16 cellular contexts compared by ENCODE assay signal in genomic region chr10:35458500-35459448, GRCh38.
DNase-seq lines count a peak whose midpoint lies in the region; ATAC-seq and TF ChIP-seq lines count a peak whose summit lies in the region.
"Had no signal": no experiment of that assay in that cellular context is flagged by ENCODE, and none has a peak within 500 bp of the region (broad histone marks: within the 10 kb centered on the region; RNA-seq: fewer than 3 reads in every experiment).

No MANE protein-coding gene starts in this region.

- no peak overlapping the region for H3K9ac ChIP-seq in SK-N-SH

- TF ChIP-seq POLR2A in sigmoid colon (IDR thresholded peaks at IDR 0.05) = no peak

- POLR2A ChIA-PET in SK-N-SH (lab: Yijun Ruan, JAX) = no interaction called here

- H3K9me3 Mint-ChIP-seq in T-helper 2 cell treated with Interferon-gamma antibody and Interleukin-4, amounts not matched to agents 5 μg/mL and 100 μg/mL, for 36 hours = no peaks in the 10 kb centered on the region
- H3K9me3 Mint-ChIP-seq in dendritic cell treated with granulocyte-macrophage colony-stimulating factor and Interleukin-4, amounts not matched to agents 40 ng/mL and 50 ng/mL, for 4 days = no peaks in the 10 kb centered on the region

- no peak for TF ChIP-seq RAD21 in SK-N-SH (IDR thresholded peaks at IDR 0.05; ENCODE audit: low read length)

- H3K27ac Mint-ChIP-seq in T-helper 2 cell treated with Interferon-gamma antibody and Interleukin-4, amounts not matched to agents 5 μg/mL and 100 μg/mL, for 36 hours = peak overlapping the region; percentile 5
- H3K27ac Mint-ChIP-seq in dendritic cell treated with granulocyte-macrophage colony-stimulating factor and Interleukin-4, amounts not matched to agents 40 ng/mL and 50 ng/mL, for 4 days = peak overlapping the region; percentile 51

- peaks cover 84% of the 10 kb centered on the region for H3K79me2 ChIP-seq in SK-N-SH (ENCODE audit: insufficient read depth)

- H3K4me2 ChIP-seq in SK-N-SH = no peak overlapping the region
- H3K4me2 ChIP-seq: A549, PC-9 had no signal

- H3K4me1 Mint-ChIP-seq in T-helper 2 cell treated with Interferon-gamma antibody and Interleukin-4, amounts not matched to agents 5 μg/mL and 100 μg/mL, for 36 hours (ENCODE audit: low read depth) = peaks cover 38% of the 10 kb centered on the region
- peaks cover 43% of the 10 kb centered on the region for H3K4me1 Mint-ChIP-seq in dendritic cell treated with granulocyte-macrophage colony-stimulating factor and Interleukin-4, amounts not matched to agents 40 ng/mL and 50 ng/mL, for 4 days (ENCODE audit: low read depth)

- no peak overlapping the region for H2AFZ ChIP-seq in SK-N-SH (ENCODE audit: low read depth)
- H2AFZ ChIP-seq: PC-9 had no signal

- no peaks in the 10 kb centered on the region for H3K9me3 ChIP-seq in psoas muscle
- H3K9me3 ChIP-seq in sigmoid colon = no peaks in the 10 kb centered on the region
- H3K9me3 ChIP-seq in SK-N-SH = no peaks in the 10 kb centered on the region
- H3K9me3 ChIP-seq: A549, neutrophil, spleen had no signal

- H3K4me3 ChIP-seq in psoas muscle (no peak overlapping the region), sigmoid colon (no peak overlapping the region), SK-N-SH (ENCODE audit: low read depth in 2 of 2, low read length in 1 of 2) (no peak overlapping the region)
- H3K4me3 ChIP-seq: A549, PC-9, spleen had no signal

- DNase-seq in T-helper 2 cell treated with Interferon-gamma antibody and Interleukin-4, amounts not matched to agents 5 μg/mL and 100 μg/mL, for 36 hours (ENCODE audit: low spot score) = no peak
- DNase-seq in T-helper 2 cell (no peak), NCI-H2227 (lab: John Stamatoyannopoulos, UW; ENCODE audit: unreplicated experiment) (peak; percentile 4), psoas muscle (no peak), sigmoid colon (no peak), SK-N-SH (no peak), epidermal melanocyte (ENCODE audit: insufficient read length, low spot score) (no peak)
- DNase-seq: DMS153; effector CD8-positive, alpha-beta T cell; kidney glomerular epithelial cell; NCI-H2029 treated with DMSO at 0.1 percent for 48 hours; PC-9; spleen had no signal

- H3K27me3 ChIP-seq in psoas muscle (ENCODE audit: insufficient read depth in 3 of 3, low read length in 2 of 3) = no peaks in the 10 kb centered on the region
- no peaks in the 10 kb centered on the region for H3K27me3 ChIP-seq in sigmoid colon
- H3K27me3 ChIP-seq in SK-N-SH (ENCODE audit: insufficient read depth) = no peaks in the 10 kb centered on the region
- H3K27me3 ChIP-seq: neutrophil, spleen had no signal

- H3F3A ChIP-seq in SK-N-SH (replicated peaks; ENCODE audit: insufficient read depth) = no peaks in the 10 kb centered on the region

- ATAC-seq in psoas muscle = peak; percentile 52 to 68 (median 64)
- ATAC-seq: A549 had no signal

- peaks cover 91% of the 10 kb centered on the region for H4K20me1 ChIP-seq in SK-N-SH (ENCODE audit: insufficient read depth)

- intact Hi-C loops in dendritic cell treated with granulocyte-macrophage colony-stimulating factor and Interleukin-4, amounts not matched to agents 40 ng/mL and 50 ng/mL, for 4 days (cut with micrococcal nuclease) = loop anchor here (10.0 kb wide), 1 partner anchor 84 kb away; no protein-coding TSS in a partner anchor
- intact Hi-C loops in psoas muscle (cut with DNase I) = no loop called here
- intact Hi-C loops in sigmoid colon (cut with DNase I) = loop anchor here (10.0 kb wide), 1 partner anchor 124 kb away; the partner anchor contains the start of gene CCNY

- TF ChIP-seq CTCF in psoas muscle (IDR thresholded peaks at IDR 0.05) = no peak
- no peak for TF ChIP-seq CTCF in sigmoid colon (IDR thresholded peaks at IDR 0.05)
- no peak for TF ChIP-seq CTCF in SK-N-SH (IDR thresholded peaks at IDR 0.05)

- CTCF ChIA-PET in SK-N-SH (lab: Yijun Ruan, JAX) = interaction anchor here (1.2 kb wide), 1 partner anchor 105 kb away, joined by 5 read pairs; no protein-coding TSS in a partner anchor

- peaks cover 6% of the 10 kb centered on the region for H3K36me3 Mint-ChIP-seq in T-helper 2 cell treated with Interferon-gamma antibody and Interleukin-4, amounts not matched to agents 5 μg/mL and 100 μg/mL, for 36 hours (ENCODE audit: low read depth)
- peaks cover 24% of the 10 kb centered on the region for H3K36me3 Mint-ChIP-seq in dendritic cell treated with granulocyte-macrophage colony-stimulating factor and Interleukin-4, amounts not matched to agents 40 ng/mL and 50 ng/mL, for 4 days (ENCODE audit: low read depth)

- peak overlapping the region; percentile 38 for H3K4me3 Mint-ChIP-seq in T-helper 2 cell treated with Interferon-gamma antibody and Interleukin-4, amounts not matched to agents 5 μg/mL and 100 μg/mL, for 36 hours
- no peak overlapping the region for H3K4me3 Mint-ChIP-seq in dendritic cell treated with granulocyte-macrophage colony-stimulating factor and Interleukin-4, amounts not matched to agents 40 ng/mL and 50 ng/mL, for 4 days

- TF ChIP-seq EP300 in sigmoid colon (IDR thresholded peaks at IDR 0.05) = no peak
- no peak for TF ChIP-seq EP300 in SK-N-SH (IDR thresholded peaks at IDR 0.05; ENCODE audit: borderline replicate concordance in 1 of 2, low read depth in 1 of 2, low read length in 1 of 2)

- H3K27ac ChIP-seq in psoas muscle (peak overlapping the region; percentile 10), sigmoid colon (no peak overlapping the region), SK-N-SH (ENCODE audit: low read depth in 2 of 2, low read length in 1 of 2) (no peak overlapping the region)
- H3K27ac ChIP-seq: A549, neutrophil, PC-9, spleen had no signal

- H3K4me1 ChIP-seq in psoas muscle (peaks cover 77% of the 10 kb centered on the region), sigmoid colon (peaks cover 0 to 84% (median 74%) of the 10 kb centered on the region in 4 donors), SK-N-SH (ENCODE audit: control insufficient read depth in 1 of 2, insufficient read depth in 2 of 2, low read depth in 1 of 2, low read length in 1 of 2) (peaks cover 29 to 36% of the 10 kb centered on the region in 2 experiments)

- H3K9me2 ChIP-seq in SK-N-SH = no peaks in the 10 kb centered on the region

- H3K27me3 Mint-ChIP-seq in T-helper 2 cell treated with Interferon-gamma antibody and Interleukin-4, amounts not matched to agents 5 μg/mL and 100 μg/mL, for 36 hours (ENCODE audit: low read depth) = no peaks in the 10 kb centered on the region
- no peaks in the 10 kb centered on the region for H3K27me3 Mint-ChIP-seq in dendritic cell treated with granulocyte-macrophage colony-stimulating factor and Interleukin-4, amounts not matched to agents 40 ng/mL and 50 ng/mL, for 4 days

- WGBS in psoas muscle, 3 donors = 37 to 54% (median 42%) methylated on average over 12 of the region's 12 CpGs
- WGBS in sigmoid colon, 2 donors = 88 to 90% methylated on average over 12 of the region's 12 CpGs
- 96% methylated on average over 12 of the region's 12 CpGs for WGBS in SK-N-SH (ENCODE audit: low lambda C conversion rate)

- no peaks in the 10 kb centered on the region for H3K36me3 ChIP-seq in psoas muscle (ENCODE audit: insufficient read depth in 1 of 2, low read depth in 1 of 2)
- no peaks in the 10 kb centered on the region for H3K36me3 ChIP-seq in sigmoid colon
- H3K36me3 ChIP-seq in SK-N-SH (replicated peaks in 1 of 2; ENCODE audit: control insufficient read depth in 1 of 2, insufficient read depth in 2 of 2, low read length in 1 of 2) = no peaks in the 10 kb centered on the region
- H3K36me3 ChIP-seq: neutrophil, spleen had no signal

TF ChIP-seq in SK-N-SH, 30 proteins besides CTCF, POLR2A, EP300 and RAD21:
- TF ChIP-seq USF1 (IDR thresholded peaks at IDR 0.05; ENCODE audit: borderline replicate concordance, low read depth) (no peak), SMC3 (IDR thresholded peaks at IDR 0.05; ENCODE audit: low read depth, low read length) (no peak), FOXJ3 (CRISPR knock-in tag; IDR thresholded peaks at IDR 0.05) (no peak), SIN3A (IDR thresholded peaks at IDR 0.05; ENCODE audit: borderline replicate concordance, low read depth, low read length) (no peak), NRF1 (IDR thresholded peaks at IDR 0.05; ENCODE audit: low read depth, low read length) (no peak), FOSL2 (IDR thresholded peaks at IDR 0.05; ENCODE audit: borderline replicate concordance, low read depth) (no peak), RCOR1 (IDR thresholded peaks at IDR 0.05; ENCODE audit: low read length) (no peak)

Comparison
In these comparisons a context has a peak if more than half of its experiments do, and no peak if none do; other contexts are left out.
1. intact Hi-C loops: an anchor here in dendritic cell treated with granulocyte-macrophage colony-stimulating factor and Interleukin-4, amounts not matched to agents 40 ng/mL and 50 ng/mL, for 4 days (10.0 kb wide) and sigmoid colon (10.0 kb wide); none called in psoas muscle.